15 cellular contexts compared by ENCODE assay signal in genomic region chr6:34067814-34068213, GRCh38.
A peak's percentile ranks its signal among the peaks of the same experiment; 100 is the strongest.
DNase-seq lines count a peak whose midpoint lies in the region; ATAC-seq, FAIRE-seq and TF ChIP-seq lines count a peak whose summit lies in the region.
"Had no signal": no experiment of that assay in that cellular context is flagged by ENCODE, and none has a peak within 500 bp of the region (broad histone marks: within the 10 kb centered on the region; RNA-seq: fewer than 3 reads in every experiment).

No MANE protein-coding gene starts in this region.

- no peak overlapping the region for H3K27ac Mint-ChIP-seq in activated CD4-positive, alpha-beta memory T cell treated with anti-CD3 and anti-CD28 coated beads for 36 hours
- H3K27ac Mint-ChIP-seq in activated CD4-positive, alpha-beta memory T cell treated with anti-CD3 and anti-CD28 coated beads, Interleukin-2, amount 10 ng/mL, durations not matched to agents 7 days and 5 days: no peak overlapping the region
- H3K27ac Mint-ChIP-seq in stimulated activated naive B cell treated with anti-CD40 and anti-IgM and Interleukin-4, amounts not matched to agents 10 μg/mL and 1 μg/mL and 100 μg/mL, for 72 hours: no peak overlapping the region
- H3K27ac Mint-ChIP-seq in CD14-positive monocyte: no peak overlapping the region
- H3K27ac Mint-ChIP-seq: B cell had no signal

- peak; percentile 16 for DNase-seq in activated CD4-positive, alpha-beta memory T cell treated with anti-CD3 and anti-CD28 coated beads for 36 hours
- no peak for DNase-seq in activated CD4-positive, alpha-beta memory T cell treated with anti-CD3 and anti-CD28 coated beads, Interleukin-2, amount 10 ng/mL, durations not matched to agents 7 days and 5 days
- DNase-seq in LNCaP clone FGC (ENCODE audit: low read depth) (no peak), bronchial epithelial cell (ENCODE audit: low read depth) (no peak), CD14-positive monocyte (ENCODE audit: low spot score) (no peak)
- DNase-seq in stimulated activated naive B cell treated with anti-CD40 and anti-IgM and Interleukin-4, amounts not matched to agents 10 μg/mL and 1 μg/mL and 100 μg/mL, for 72 hours: no peak
- DNase-seq in stimulated activated CD4-positive, alpha-beta T cell treated with anti-CD3 and anti-CD28 coated beads, Interleukin-12 subunit alpha, Interleukin-12 subunit beta, amount 100 ng/mL, for 4 hours: no peak
- DNase-seq: activated CD4-positive, CD25-positive, alpha-beta regulatory T cell treated with anti-CD3 and anti-CD28 coated beads, Interleukin-2, amount 50 U/mL, for 72 hours; activated naive CD4-positive, alpha-beta T cell treated with anti-CD3 and anti-CD28 coated beads, Interleukin-2, amount 50 U/mL, for 16 hours; NCI-H2081 treated with DMSO at 0.1 percent for 48 hours; stimulated activated CD4-positive, alpha-beta T cell treated with anti-CD3 and anti-CD28 coated beads, Interleukin-2, amount 100 ng/mL, for 48 hours had no signal

- no peak overlapping the region for H3K4me3 ChIP-seq in LNCaP clone FGC (ENCODE audit: low read depth, low read length)
- no peak overlapping the region for H3K4me3 ChIP-seq in bronchial epithelial cell (ENCODE audit: low read depth, low read length)
- H3K4me3 ChIP-seq: coronary artery, lung had no signal

- H3K27me3 Mint-ChIP-seq in activated CD4-positive, alpha-beta memory T cell treated with anti-CD3 and anti-CD28 coated beads for 36 hours: peaks cover 10% of the 10 kb centered on the region
- no peaks in the 10 kb centered on the region for H3K27me3 Mint-ChIP-seq in activated CD4-positive, alpha-beta memory T cell treated with anti-CD3 and anti-CD28 coated beads, Interleukin-2, amount 10 ng/mL, durations not matched to agents 7 days and 5 days
- peaks cover 14 to 23% of the 10 kb centered on the region in 2 donors for H3K27me3 Mint-ChIP-seq in stimulated activated naive B cell treated with anti-CD40 and anti-IgM and Interleukin-4, amounts not matched to agents 10 μg/mL and 1 μg/mL and 100 μg/mL, for 72 hours
- H3K27me3 Mint-ChIP-seq in CD14-positive monocyte (ENCODE audit: low read depth in 3 of 3): peaks cover 0 to 3% (median 2%) of the 10 kb centered on the region in 3 donors

- H3K4me3 Mint-ChIP-seq in activated CD4-positive, alpha-beta memory T cell treated with anti-CD3 and anti-CD28 coated beads for 36 hours: no peak overlapping the region
- H3K4me3 Mint-ChIP-seq in activated CD4-positive, alpha-beta memory T cell treated with anti-CD3 and anti-CD28 coated beads, Interleukin-2, amount 10 ng/mL, durations not matched to agents 7 days and 5 days: no peak overlapping the region
- H3K4me3 Mint-ChIP-seq in stimulated activated naive B cell treated with anti-CD40 and anti-IgM and Interleukin-4, amounts not matched to agents 10 μg/mL and 1 μg/mL and 100 μg/mL, for 72 hours: no peak overlapping the region
- peak overlapping the region in 1 of 2 donors; percentile 31 for H3K4me3 Mint-ChIP-seq in CD14-positive monocyte
- H3K4me3 Mint-ChIP-seq: B cell had no signal

- peaks cover 5% of the 10 kb centered on the region for H3K27me3 ChIP-seq in bronchial epithelial cell (ENCODE audit: control insufficient read depth, insufficient read depth, low read length)

- peak; percentile 36 for ATAC-seq in stimulated activated naive B cell treated with anti-CD40 and anti-IgM and Interleukin-4, amounts not matched to agents 10 μg/mL and 1 μg/mL and 100 μg/mL, for 72 hours (replicated peaks)
- ATAC-seq in GM19324 (IDR thresholded peaks at IDR 0.05; ENCODE audit: low FRiP score, unreplicated experiment): no peak

- TF ChIP-seq CTCF in LNCaP clone FGC (IDR thresholded peaks at IDR 0.05; ENCODE audit: control insufficient read depth, extremely low read depth, insufficient read depth) (peak; percentile 79), bronchial epithelial cell (IDR thresholded peaks at IDR 0.05; ENCODE audit: insufficient read depth, low read length, severe bottlenecking) (peak; percentile 18), CD14-positive monocyte (IDR thresholded peaks at IDR 0.05) (no peak)

- H3K36me3 ChIP-seq in bronchial epithelial cell (ENCODE audit: control insufficient read depth, insufficient read depth, low read length): no peaks in the 10 kb centered on the region

- no peaks in the 10 kb centered on the region for H3K4me1 Mint-ChIP-seq in activated CD4-positive, alpha-beta memory T cell treated with anti-CD3 and anti-CD28 coated beads for 36 hours (ENCODE audit: low read depth)
- no peaks in the 10 kb centered on the region for H3K4me1 Mint-ChIP-seq in activated CD4-positive, alpha-beta memory T cell treated with anti-CD3 and anti-CD28 coated beads, Interleukin-2, amount 10 ng/mL, durations not matched to agents 7 days and 5 days
- no peaks in the 10 kb centered on the region for H3K4me1 Mint-ChIP-seq in stimulated activated naive B cell treated with anti-CD40 and anti-IgM and Interleukin-4, amounts not matched to agents 10 μg/mL and 1 μg/mL and 100 μg/mL, for 72 hours
- no peaks in the 10 kb centered on the region for H3K4me1 Mint-ChIP-seq in CD14-positive monocyte
- H3K4me1 Mint-ChIP-seq: B cell had no signal

- POLR2A ChIA-PET in activated CD4-positive, alpha-beta memory T cell treated with anti-CD3 and anti-CD28 coated beads for 36 hours (lab: Charles Lee): no interaction called here
- POLR2A ChIA-PET in activated CD4-positive, alpha-beta memory T cell treated with anti-CD3 and anti-CD28 coated beads, Interleukin-2, amount 10 ng/mL, durations not matched to agents 7 days and 5 days (lab: Charles Lee): no interaction called here

- intact Hi-C loops in activated CD4-positive, alpha-beta memory T cell treated with anti-CD3 and anti-CD28 coated beads for 36 hours (cut with micrococcal nuclease): no loop called here
- intact Hi-C loops in CD14-positive monocyte (cut with micrococcal nuclease): no loop called here

- H3K9me3 Mint-ChIP-seq in activated CD4-positive, alpha-beta memory T cell treated with anti-CD3 and anti-CD28 coated beads for 36 hours: no peaks in the 10 kb centered on the region
- H3K9me3 Mint-ChIP-seq in activated CD4-positive, alpha-beta memory T cell treated with anti-CD3 and anti-CD28 coated beads, Interleukin-2, amount 10 ng/mL, durations not matched to agents 7 days and 5 days: no peaks in the 10 kb centered on the region
- H3K9me3 Mint-ChIP-seq in stimulated activated naive B cell treated with anti-CD40 and anti-IgM and Interleukin-4, amounts not matched to agents 10 μg/mL and 1 μg/mL and 100 μg/mL, for 72 hours: no peaks in the 10 kb centered on the region
- H3K9me3 Mint-ChIP-seq in CD14-positive monocyte: no peaks in the 10 kb centered on the region

- FAIRE-seq in bronchial epithelial cell (lab: Jason Lieb, UNC): no peak

- CTCF ChIA-PET in activated CD4-positive, alpha-beta memory T cell treated with anti-CD3 and anti-CD28 coated beads for 36 hours (lab: Charles Lee): no interaction called here
- CTCF ChIA-PET in activated CD4-positive, alpha-beta memory T cell treated with anti-CD3 and anti-CD28 coated beads, Interleukin-2, amount 10 ng/mL, durations not matched to agents 7 days and 5 days (lab: Charles Lee): no interaction called here

- H3K36me3 Mint-ChIP-seq in activated CD4-positive, alpha-beta memory T cell treated with anti-CD3 and anti-CD28 coated beads for 36 hours: no peaks in the 10 kb centered on the region
- no peaks in the 10 kb centered on the region for H3K36me3 Mint-ChIP-seq in activated CD4-positive, alpha-beta memory T cell treated with anti-CD3 and anti-CD28 coated beads, Interleukin-2, amount 10 ng/mL, durations not matched to agents 7 days and 5 days (ENCODE audit: low read depth)
- H3K36me3 Mint-ChIP-seq in stimulated activated naive B cell treated with anti-CD40 and anti-IgM and Interleukin-4, amounts not matched to agents 10 μg/mL and 1 μg/mL and 100 μg/mL, for 72 hours: no peaks in the 10 kb centered on the region
- H3K36me3 Mint-ChIP-seq in CD14-positive monocyte: no peaks in the 10 kb centered on the region
